In genomic region chr13:30157616-30157993, GRCh38 we compare ENCODE assay signal across 17 cellular contexts.
A peak's percentile ranks its signal among the peaks of the same experiment; 100 is the strongest.
DNase-seq lines count a peak whose midpoint lies in the region; ATAC-seq and TF ChIP-seq lines count a peak whose summit lies in the region.
"Had no signal": no experiment of that assay in that cellular context is flagged by ENCODE, and none has a peak within 500 bp of the region (broad histone marks: within the 10 kb centered on the region; RNA-seq: fewer than 3 reads in every experiment).

No MANE protein-coding gene starts in this region.

- WGBS in spleen, 5 donors, result 71 to 86% (median 82%) methylated on average over 7 of the region's 7 CpGs

- ATAC-seq in GM21619 (IDR thresholded peaks at IDR 0.05; ENCODE audit: unreplicated experiment) (peak; percentile 50), HG03378 (IDR thresholded peaks at IDR 0.05; ENCODE audit: unreplicated experiment) (peak; percentile 54), HG02970 (IDR thresholded peaks at IDR 0.05; ENCODE audit: low FRiP score, unreplicated experiment) (no peak), foreskin keratinocyte (no peak)
- ATAC-seq: activated CD4-positive, alpha-beta T cell treated with anti-CD3 and anti-CD28 coated beads for 36 hours had no signal

- H3K4me3 ChIP-seq in spleen, result no peak overlapping the region
- H3K4me3 ChIP-seq: thoracic aorta had no signal

- TF ChIP-seq POLR2A in spleen (IDR thresholded peaks at IDR 0.05), result no peak

- H3K4me1 ChIP-seq in spleen (peaks cover 0 to 14% (median 4%) of the 10 kb centered on the region in 6 donors), foreskin keratinocyte (no peaks in the 10 kb centered on the region)
- H3K4me1 ChIP-seq: Caco-2 had no signal

- no peaks in the 10 kb centered on the region for H3K36me3 ChIP-seq in spleen
- H3K36me3 ChIP-seq: thoracic aorta had no signal

- peaks cover 44% of the 10 kb centered on the region for H3K4me1 Mint-ChIP-seq in activated CD4-positive, alpha-beta T cell treated with anti-CD3 and anti-CD28 coated beads, Interleukin-2, amount 10 ng/mL, durations not matched to agents 24 days and 14 days

- no peak overlapping the region for H3K27ac Mint-ChIP-seq in activated CD4-positive, alpha-beta T cell treated with anti-CD3 and anti-CD28 coated beads, Interleukin-2, amount 10 ng/mL, durations not matched to agents 24 days and 14 days

- H3K36me3 Mint-ChIP-seq in activated CD4-positive, alpha-beta T cell treated with anti-CD3 and anti-CD28 coated beads, Interleukin-2, amount 10 ng/mL, durations not matched to agents 24 days and 14 days (ENCODE audit: low read depth), result no peaks in the 10 kb centered on the region

- peak; percentile 27 for DNase-seq in NCI-H82 (lab: John Stamatoyannopoulos, UW)
- no peak for DNase-seq in NCI-H82 treated with DMSO at 0.1 percent for 48 hours (lab: John Stamatoyannopoulos, UW; ENCODE audit: unreplicated experiment)
- DNase-seq in spleen, result peak; percentile 56
- no peak for DNase-seq in foreskin keratinocyte
- no peak for DNase-seq in activated CD4-positive, alpha-beta T cell treated with anti-CD3 and anti-CD28 coated beads, Interleukin-2, amount 10 ng/mL, durations not matched to agents 24 days and 14 days
- DNase-seq: activated CD4-positive, alpha-beta T cell treated with anti-CD3 and anti-CD28 coated beads for 36 hours; Caco-2; effector CD8-positive, alpha-beta T cell; foreskin melanocyte; NCI-H345; stimulated activated CD4-positive, alpha-beta T cell treated with anti-CD3 and anti-CD28 coated beads, Interleukin-12 subunit alpha, Interleukin-12 subunit beta, amount 100 ng/mL, for 4 hours; T-helper 1 cell had no signal

- no peaks in the 10 kb centered on the region for H3K9me3 ChIP-seq in spleen
- H3K9me3 ChIP-seq: Caco-2, thoracic aorta had no signal

- no peak for TF ChIP-seq CTCF in spleen (IDR thresholded peaks at IDR 0.05 in 8 of 11, conservative IDR thresholded peaks at IDR 0.05 in 3 of 11)
- TF ChIP-seq CTCF in foreskin keratinocyte (conservative IDR thresholded peaks at IDR 0.05), result no peak

- peaks cover 2% of the 10 kb centered on the region for H3K9me3 Mint-ChIP-seq in activated CD4-positive, alpha-beta T cell treated with anti-CD3 and anti-CD28 coated beads, Interleukin-2, amount 10 ng/mL, durations not matched to agents 24 days and 14 days

- peaks cover 0 to 20% (median 0%) of the 10 kb centered on the region in 7 donors for H3K27me3 ChIP-seq in spleen (replicated peaks in 1 of 7)
- H3K27me3 ChIP-seq in foreskin keratinocyte, result peaks cover 20% of the 10 kb centered on the region

- peaks cover under 1% of the 10 kb centered on the region for H3K27me3 Mint-ChIP-seq in activated CD4-positive, alpha-beta T cell treated with anti-CD3 and anti-CD28 coated beads, Interleukin-2, amount 10 ng/mL, durations not matched to agents 24 days and 14 days
- H3K27me3 Mint-ChIP-seq: activated CD4-positive, alpha-beta T cell treated with anti-CD3 and anti-CD28 coated beads for 36 hours had no signal

- intact Hi-C loops in spleen (cut with DNase I; ENCODE audit: low total_unique reads), result no loop called here
- intact Hi-C loops in activated CD4-positive, alpha-beta T cell treated with anti-CD3 and anti-CD28 coated beads, Interleukin-2, amount 10 ng/mL, durations not matched to agents 24 days and 14 days (cut with micrococcal nuclease), result loop anchor here (5.0 kb wide), 2 partner anchors 40 to 275 kb away; no protein-coding TSS in a partner anchor

- no peak overlapping the region for H3K4me3 Mint-ChIP-seq in activated CD4-positive, alpha-beta T cell treated with anti-CD3 and anti-CD28 coated beads, Interleukin-2, amount 10 ng/mL, durations not matched to agents 24 days and 14 days
- H3K4me3 Mint-ChIP-seq: activated CD4-positive, alpha-beta T cell treated with anti-CD3 and anti-CD28 coated beads for 36 hours had no signal

- H3K27ac ChIP-seq in spleen, result peak overlapping the region in 4 of 8 donors; percentile 43 to 70 (median 45)
- H3K27ac ChIP-seq in foreskin keratinocyte, result no peak overlapping the region
- H3K27ac ChIP-seq: 22Rv1, thoracic aorta had no signal

Comparison
In these comparisons a context has a peak if more than half of its experiments do, and no peak if none do; other contexts are left out.
1. DNase-seq: peak in NCI-H82 (single experiment) and spleen (single experiment); none in NCI-H82 treated with DMSO at 0.1 percent for 48 hours (single experiment), foreskin keratinocyte (0 of 2) and activated CD4-positive, alpha-beta T cell treated with anti-CD3 and anti-CD28 coated beads, Interleukin-2, amount 10 ng/mL, durations not matched to agents 24 days and 14 days (single experiment).
2. ATAC-seq: peak in GM21619 (single experiment) and HG03378 (single experiment); none in HG02970 (single experiment) and foreskin keratinocyte (single experiment).